1 cellular context compared by ENCODE assay signal in genomic region chr5:175467983-175468698, GRCh38.
TF ChIP-seq lines count a peak whose summit lies in the region.

No MANE protein-coding gene starts in this region.

TF ChIP-seq in liver, 16 proteins besides CTCF, POLR2A, EP300 and RAD21:
- TF ChIP-seq EGR1 (IDR thresholded peaks at IDR 0.05; ENCODE audit: low read depth in 2 of 2) (peak in 1 of 2 donors; percentile 69), ATF3 (IDR thresholded peaks at IDR 0.05) (peak; percentile 79), JUND (IDR thresholded peaks at IDR 0.05) (peak; percentile 66 to 87), NR2F2 (IDR thresholded peaks at IDR 0.05) (no peak), HNF4A (conservative IDR thresholded peaks at IDR 0.05) (peak; percentile 65 to 82), RXRA (IDR thresholded peaks at IDR 0.05) (peak; percentile 23 to 78), TAF1 (conservative IDR thresholded peaks at IDR 0.05) (no peak), REST (IDR thresholded peaks at IDR 0.05) (peak; percentile 50), HNF4G (IDR thresholded peaks at IDR 0.05) (no peak), GABPA (IDR thresholded peaks at IDR 0.05 in 1 of 2, conservative IDR thresholded peaks at IDR 0.05 in 1 of 2) (no peak), YY1 (IDR thresholded peaks at IDR 0.05) (peak; percentile 50), FOXA1 (IDR thresholded peaks at IDR 0.05) (peak; percentile 70), SP1 (IDR thresholded peaks at IDR 0.05) (peak; percentile 68), MAX (IDR thresholded peaks at IDR 0.05) (peak; percentile 40), FOXA2 (IDR thresholded peaks at IDR 0.05) (peak; percentile 87), ZBTB33 (IDR thresholded peaks at IDR 0.05) (peak; percentile 28)
